16 cellular contexts compared by ENCODE assay signal in genomic region chr10:53356616-53357349, GRCh38.
"Had no signal": no experiment of that assay in that cellular context is flagged by ENCODE, and none has a peak within 500 bp of the region (broad histone marks: within the 10 kb centered on the region; RNA-seq: fewer than 3 reads in every experiment).

No MANE protein-coding gene starts in this region.

- H3K4me1 ChIP-seq: adrenal gland, body of pancreas, psoas muscle, spleen, transverse colon had no signal

- H3K27me3 Mint-ChIP-seq: activated B cell treated with CpG ODN at 0.5 μM for 24 hours; activated CD4-positive, alpha-beta T cell treated with anti-CD3 and anti-CD28 coated beads, Interleukin-2, amount 10 ng/mL, durations not matched to agents 7 days and 5 days; activated naive CD4-positive, alpha-beta T cell treated with anti-CD3 and anti-CD28 coated beads, Interleukin-2, amount 10 ng/mL, durations not matched to agents 7 days and 5 days; stimulated activated naive B cell treated with anti-CD40 and anti-IgM and Interleukin-4, amounts not matched to agents 10 μg/mL and 1 μg/mL and 100 μg/mL, for 72 hours had no signal

- H3K9me3 Mint-ChIP-seq: nephron progenitor cell had no signal

- H3K4me3 ChIP-seq: adrenal gland, body of pancreas, psoas muscle, right lobe of liver, spleen, transverse colon had no signal

- H3K36me3 Mint-ChIP-seq: activated naive CD4-positive, alpha-beta T cell treated with anti-CD3 and anti-CD28 coated beads, Interleukin-2, amount 10 ng/mL, durations not matched to agents 7 days and 5 days; stimulated activated naive B cell treated with anti-CD40 and anti-IgM and Interleukin-4, amounts not matched to agents 10 μg/mL and 1 μg/mL and 100 μg/mL, for 72 hours had no signal

- ATAC-seq: body of pancreas; psoas muscle; right lobe of liver; stimulated activated naive B cell treated with anti-CD40 and anti-IgM and Interleukin-4, amounts not matched to agents 10 μg/mL and 1 μg/mL and 100 μg/mL, for 72 hours had no signal

- H3K27me3 ChIP-seq: adrenal gland, body of pancreas, right lobe of liver, spleen, transverse colon had no signal

- H3K4me3 Mint-ChIP-seq: activated B cell treated with CpG ODN at 0.5 μM for 24 hours; activated CD4-positive, alpha-beta T cell treated with anti-CD3 and anti-CD28 coated beads, Interleukin-2, amount 10 ng/mL, durations not matched to agents 7 days and 5 days; activated naive CD4-positive, alpha-beta T cell treated with anti-CD3 and anti-CD28 coated beads, Interleukin-2, amount 10 ng/mL, durations not matched to agents 7 days and 5 days; nephron progenitor cell; stimulated activated naive B cell treated with anti-CD40 and anti-IgM and Interleukin-4, amounts not matched to agents 10 μg/mL and 1 μg/mL and 100 μg/mL, for 72 hours had no signal

- H3K9me3 ChIP-seq: adrenal gland, body of pancreas, psoas muscle, right lobe of liver, transverse colon had no signal

- H3K36me3 ChIP-seq: adrenal gland, right lobe of liver, spleen, transverse colon had no signal

- H3K4me1 Mint-ChIP-seq: activated B cell treated with CpG ODN at 0.5 μM for 24 hours; activated CD4-positive, alpha-beta T cell treated with anti-CD3 and anti-CD28 coated beads, Interleukin-2, amount 10 ng/mL, durations not matched to agents 7 days and 5 days; activated naive CD4-positive, alpha-beta T cell treated with anti-CD3 and anti-CD28 coated beads, Interleukin-2, amount 10 ng/mL, durations not matched to agents 7 days and 5 days; stimulated activated naive B cell treated with anti-CD40 and anti-IgM and Interleukin-4, amounts not matched to agents 10 μg/mL and 1 μg/mL and 100 μg/mL, for 72 hours had no signal

- DNase-seq: activated B cell treated with CpG ODN at 0.5 μM for 24 hours; activated CD4-positive, alpha-beta T cell treated with anti-CD3 and anti-CD28 coated beads, Interleukin-2, amount 10 ng/mL, durations not matched to agents 7 days and 5 days; activated CD8-positive, alpha-beta memory T cell treated with anti-CD3 and anti-CD28 coated beads for 24 hours; activated naive CD4-positive, alpha-beta T cell treated with anti-CD3 and anti-CD28 coated beads, Interleukin-2, amount 10 ng/mL, durations not matched to agents 7 days and 5 days; adrenal gland; body of pancreas; dermis blood vessel endothelial cell; glutamatergic neuron; nephron progenitor cell; psoas muscle; right lobe of liver; spleen; stimulated activated CD4-positive, alpha-beta T cell treated with anti-CD3 and anti-CD28 coated beads, Interleukin-1b, Interleukin-23, amount 100 ng/mL, for 48 hours; stimulated activated naive B cell treated with anti-CD40 and anti-IgM and Interleukin-4, amounts not matched to agents 10 μg/mL and 1 μg/mL and 100 μg/mL, for 72 hours; transverse colon had no signal

- H3K27ac ChIP-seq: adrenal gland, body of pancreas, psoas muscle, right lobe of liver, spleen, transverse colon had no signal

- H3K27ac Mint-ChIP-seq: activated B cell treated with CpG ODN at 0.5 μM for 24 hours; activated CD4-positive, alpha-beta T cell treated with anti-CD3 and anti-CD28 coated beads, Interleukin-2, amount 10 ng/mL, durations not matched to agents 7 days and 5 days; activated naive CD4-positive, alpha-beta T cell treated with anti-CD3 and anti-CD28 coated beads, Interleukin-2, amount 10 ng/mL, durations not matched to agents 7 days and 5 days; activated T-helper 2 cell treated with anti-CD3 and anti-CD28 coated beads, Interferon-gamma antibody, Interleukin-2, Interleukin-4, amounts not matched to agents 10 μg/mL and 5 μg/mL and 100 μg/mL, durations not matched to agents 14 hours and 24 hours and 36 hours; nephron progenitor cell; stimulated activated naive B cell treated with anti-CD40 and anti-IgM and Interleukin-4, amounts not matched to agents 10 μg/mL and 1 μg/mL and 100 μg/mL, for 72 hours had no signal
